ENCODE assay signal across 18 cellular contexts in the genomic region with DNA sequence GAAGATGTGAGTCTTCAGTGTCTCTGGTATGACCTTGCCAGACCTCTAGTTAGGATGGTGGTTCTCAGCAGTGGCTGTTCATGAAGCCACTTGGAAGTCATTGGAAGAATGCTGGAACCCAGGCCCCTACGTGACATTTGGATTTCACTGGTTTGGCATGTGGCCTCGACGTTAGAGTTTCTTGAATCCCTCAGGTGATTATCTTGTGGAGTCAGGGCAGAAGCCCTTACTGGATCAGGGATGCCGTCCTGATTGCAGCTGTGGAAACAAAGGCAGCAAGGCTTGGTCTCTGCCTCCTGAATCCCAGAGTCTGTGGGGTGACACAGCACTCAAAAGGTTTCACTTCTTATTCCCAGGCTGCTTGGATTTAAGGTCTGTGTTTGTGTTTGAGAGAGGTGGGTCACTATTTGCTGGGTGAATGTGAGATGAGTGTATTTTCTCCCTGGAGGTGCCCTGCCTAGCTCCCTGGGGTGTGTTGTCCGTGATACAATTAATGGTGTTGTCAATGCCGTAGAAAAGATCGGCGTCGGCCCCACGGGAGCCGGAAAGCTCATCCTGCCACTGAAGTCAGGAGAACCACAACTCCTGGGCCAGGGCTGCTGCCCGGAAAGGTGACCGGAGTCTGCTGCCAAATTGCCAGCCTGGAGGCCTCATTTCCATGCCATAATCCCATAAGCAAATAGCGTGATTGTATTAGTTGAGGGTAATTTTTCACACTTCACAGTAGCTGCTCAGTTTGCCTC.
"Had no signal": no experiment of that assay in that cellular context is flagged by ENCODE, and none has a peak within 500 bp of the region (broad histone marks: within the 10 kb centered on the region; RNA-seq: fewer than 3 reads in every experiment).

No MANE protein-coding gene starts in this region.

- H3K36me3 Mint-ChIP-seq: brain, mesothelial cell of epicardium had no signal

- H3K4me3 ChIP-seq: gastrocnemius medialis, lung, transverse colon had no signal

- H3K4me3 Mint-ChIP-seq: activated naive CD4-positive, alpha-beta T cell treated with anti-CD3 and anti-CD28 coated beads for 36 hours; activated naive CD8-positive, alpha-beta T cell treated with anti-CD3 and anti-CD28 coated beads, Interleukin-2, amount 50 U/mL, for 24 hours; brain; central memory CD8-positive, alpha-beta T cell; mesothelial cell of epicardium; nephron progenitor cell; stimulated activated naive CD8-positive, alpha-beta T cell treated with anti-CD3 and anti-CD28 coated beads, Interleukin-15, Interleukin-2, amounts not matched to agents 100 ng/mL and 50 ng/mL, for 24 hours; T-helper 1 cell treated with Interleukin-12 subunit alpha and Interleukin-12 subunit beta and Interleukin-4 antibody, amounts not matched to agents 30 μg/mL and 1 μg/mL, for 36 hours had no signal

- H3K27me3 Mint-ChIP-seq: central memory CD8-positive, alpha-beta T cell had no signal

- H3K9me3 Mint-ChIP-seq: activated naive CD4-positive, alpha-beta T cell treated with anti-CD3 and anti-CD28 coated beads for 36 hours; activated naive CD8-positive, alpha-beta T cell treated with anti-CD3 and anti-CD28 coated beads, Interleukin-2, amount 50 U/mL, for 24 hours; central memory CD8-positive, alpha-beta T cell; mesothelial cell of epicardium; nephron progenitor cell; stimulated activated naive CD8-positive, alpha-beta T cell treated with anti-CD3 and anti-CD28 coated beads, Interleukin-15, Interleukin-2, amounts not matched to agents 100 ng/mL and 50 ng/mL, for 24 hours; T-helper 1 cell treated with Interleukin-12 subunit alpha and Interleukin-12 subunit beta and Interleukin-4 antibody, amounts not matched to agents 30 μg/mL and 1 μg/mL, for 36 hours had no signal

- H3K9me3 ChIP-seq: gastrocnemius medialis, transverse colon had no signal

- H3K36me3 ChIP-seq: gastrocnemius medialis, transverse colon had no signal

- H3K27ac Mint-ChIP-seq: activated naive CD4-positive, alpha-beta T cell treated with anti-CD3 and anti-CD28 coated beads for 36 hours; activated naive CD8-positive, alpha-beta T cell treated with anti-CD3 and anti-CD28 coated beads, Interleukin-2, amount 50 U/mL, for 24 hours; mesothelial cell of epicardium; nephron progenitor cell; progenitor cell of endocrine pancreas; stimulated activated naive CD8-positive, alpha-beta T cell treated with anti-CD3 and anti-CD28 coated beads, Interleukin-15, Interleukin-2, amounts not matched to agents 100 ng/mL and 50 ng/mL, for 24 hours; T-helper 1 cell treated with Interleukin-12 subunit alpha and Interleukin-12 subunit beta and Interleukin-4 antibody, amounts not matched to agents 30 μg/mL and 1 μg/mL, for 36 hours had no signal

- H3K27ac ChIP-seq: gastrocnemius medialis, transverse colon, VCaP had no signal

- H3K27me3 ChIP-seq: gastrocnemius medialis, transverse colon had no signal

- H3K4me1 Mint-ChIP-seq: activated naive CD8-positive, alpha-beta T cell treated with anti-CD3 and anti-CD28 coated beads, Interleukin-2, amount 50 U/mL, for 24 hours; central memory CD8-positive, alpha-beta T cell had no signal

- H3K4me1 ChIP-seq: gastrocnemius medialis, transverse colon had no signal

- DNase-seq: activated CD4-positive, alpha-beta T cell treated with anti-CD3 and anti-CD28 coated beads for 1 hour; activated naive CD4-positive, alpha-beta T cell treated with anti-CD3 and anti-CD28 coated beads for 36 hours; activated naive CD8-positive, alpha-beta T cell treated with anti-CD3 and anti-CD28 coated beads, Interleukin-2, amount 50 U/mL, for 24 hours; anterior cingulate cortex; cortex of kidney; effector CD4-positive, alpha-beta T cell; gastrocnemius medialis; nephron progenitor cell; nucleus accumbens; transverse colon had no signal
